ENCODE assay signal across 18 cellular contexts in the genomic region with DNA sequence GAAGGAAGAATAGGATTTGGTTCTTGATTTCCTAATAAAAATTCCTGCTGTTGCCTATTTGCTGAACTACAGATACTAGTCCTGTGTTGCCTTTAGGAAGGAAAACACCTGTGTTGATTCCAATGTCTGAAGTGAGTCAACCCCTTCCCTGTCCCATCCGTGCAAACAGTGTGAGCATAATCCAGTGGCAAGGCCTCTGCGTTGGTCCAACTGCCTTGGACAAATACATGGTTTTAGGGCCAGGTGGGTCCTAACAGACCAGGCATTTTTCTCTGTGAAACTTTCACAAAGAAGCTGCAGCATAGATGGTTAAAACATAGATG. TPM values are rescaled to one million over a fixed set of nuclear protein-coding genes. Genes with fewer than 3 reads are reported as not detected.
DNase-seq lines count a peak whose midpoint lies in the region; ATAC-seq and TF ChIP-seq lines count a peak whose summit lies in the region.
"Had no signal": no experiment of that assay in that cellular context is flagged by ENCODE, and none has a peak within 500 bp of the region (broad histone marks: within the 10 kb centered on the region; RNA-seq: fewer than 3 reads in every experiment).

No MANE protein-coding gene starts in this region.

- H3K9me3 Mint-ChIP-seq in WTC11, result no peaks in the 10 kb centered on the region

- H3K27ac Mint-ChIP-seq in WTC11, result peak overlapping the region; percentile 34

- H3K27me3 Mint-ChIP-seq in WTC11 (ENCODE audit: low read depth), result no peaks in the 10 kb centered on the region

- H3K4me3 ChIP-seq in right atrium auricular region (no peak overlapping the region), left ventricle myocardium inferior (no peak overlapping the region), lower lobe of right lung (peak overlapping the region; percentile 0), psoas muscle (no peak overlapping the region)
- H3K4me3 ChIP-seq: GM23248, PC-9 had no signal

- intact Hi-C loops in left ventricle myocardium inferior (cut with micrococcal nuclease), result no loop called here
- intact Hi-C loops in lower lobe of right lung (cut with DNase I), result no loop called here
- intact Hi-C loops in psoas muscle (cut with DNase I), result no loop called here

- TF ChIP-seq CTCF in right atrium auricular region (IDR thresholded peaks at IDR 0.05) (no peak), left ventricle myocardium inferior (IDR thresholded peaks at IDR 0.05; ENCODE audit: borderline replicate concordance) (no peak), WTC11 (IDR thresholded peaks at IDR 0.05) (no peak), lower lobe of right lung (IDR thresholded peaks at IDR 0.05) (no peak), psoas muscle (IDR thresholded peaks at IDR 0.05) (no peak)

- H3K4me1 ChIP-seq in right atrium auricular region (no peaks in the 10 kb centered on the region), left ventricle myocardium inferior (peaks cover 38% of the 10 kb centered on the region), lower lobe of right lung (no peaks in the 10 kb centered on the region), psoas muscle (no peaks in the 10 kb centered on the region)

- H3K36me3 Mint-ChIP-seq in WTC11, result no peaks in the 10 kb centered on the region

- 44 to 56% (median 49%) methylated on average over 2 of the region's 2 CpGs for WGBS in psoas muscle, 3 donors

- H3K4me1 Mint-ChIP-seq in WTC11, result peaks cover 31% of the 10 kb centered on the region

- H3K9me3 ChIP-seq in right atrium auricular region (no peaks in the 10 kb centered on the region), left ventricle myocardium inferior (replicated peaks) (no peaks in the 10 kb centered on the region), lower lobe of right lung (no peaks in the 10 kb centered on the region), psoas muscle (no peaks in the 10 kb centered on the region)

- ATAC-seq in WTC11 (peak; percentile 28; the same call in 1 of the 2 replicates), lower lobe of right lung (no peak), psoas muscle (no peak), HG02981 (IDR thresholded peaks at IDR 0.05; ENCODE audit: unreplicated experiment) (no peak)
- ATAC-seq: SK-N-SH treated with all-trans-retinoic acid at 6 μM for 48 hours had no signal

- no peak overlapping the region for H3K4me3 Mint-ChIP-seq in WTC11

- H3K27ac ChIP-seq in right atrium auricular region (peak overlapping the region; percentile 29 to 96), left ventricle myocardium inferior (replicated peaks) (no peak overlapping the region), lower lobe of right lung (no peak overlapping the region), psoas muscle (no peak overlapping the region)
- H3K27ac ChIP-seq: GM23248, PC-9 had no signal

- POLR2A ChIA-PET in WTC11 (lab: Charles Lee), result no interaction called here

- H3K36me3 ChIP-seq in right atrium auricular region (no peaks in the 10 kb centered on the region), left ventricle myocardium inferior (no peaks in the 10 kb centered on the region), lower lobe of right lung (no peaks in the 10 kb centered on the region), psoas muscle (ENCODE audit: insufficient read depth in 1 of 2, low read depth in 1 of 2) (no peaks in the 10 kb centered on the region)

- DNase-seq in right atrium auricular region (ENCODE audit: low spot score), result no peak
- DNase-seq in left ventricle myocardium inferior, result no peak
- DNase-seq in WTC11 (ENCODE audit: low spot score), result no peak
- no peak for DNase-seq in lower lobe of right lung
- no peak for DNase-seq in psoas muscle
- no peak for DNase-seq in SW480 (ENCODE audit: low spot score)
- DNase-seq: AML-193; Calu3; DND-41; GDM1; GM23248; NCI-H1105 treated with DMSO at 0.1 percent for 48 hours; NCI-H187; NK-92 treated with Interleukin-12 subunit alpha and Interleukin-12 subunit beta, amount 100 ng/mL, for 24 hours; PC-9 had no signal

- CTCF ChIA-PET in WTC11 (lab: Charles Lee), result interaction anchor here (0.8 to 1.6 kb wide), 3 partner anchors 37 to 588 kb away, joined by 3 to 7 read pairs (median 5); no protein-coding TSS in a partner anchor

- H3K27me3 ChIP-seq in right atrium auricular region (no peaks in the 10 kb centered on the region), left ventricle myocardium inferior (ENCODE audit: low read depth) (no peaks in the 10 kb centered on the region), lower lobe of right lung (ENCODE audit: low read depth) (no peaks in the 10 kb centered on the region), psoas muscle (ENCODE audit: insufficient read depth in 3 of 3, low read length in 2 of 3) (no peaks in the 10 kb centered on the region)

TF ChIP-seq in WTC11, 78 proteins besides CTCF, POLR2A, EP300 and RAD21 (continues in another document):
- TF ChIP-seq, protein P1, sequence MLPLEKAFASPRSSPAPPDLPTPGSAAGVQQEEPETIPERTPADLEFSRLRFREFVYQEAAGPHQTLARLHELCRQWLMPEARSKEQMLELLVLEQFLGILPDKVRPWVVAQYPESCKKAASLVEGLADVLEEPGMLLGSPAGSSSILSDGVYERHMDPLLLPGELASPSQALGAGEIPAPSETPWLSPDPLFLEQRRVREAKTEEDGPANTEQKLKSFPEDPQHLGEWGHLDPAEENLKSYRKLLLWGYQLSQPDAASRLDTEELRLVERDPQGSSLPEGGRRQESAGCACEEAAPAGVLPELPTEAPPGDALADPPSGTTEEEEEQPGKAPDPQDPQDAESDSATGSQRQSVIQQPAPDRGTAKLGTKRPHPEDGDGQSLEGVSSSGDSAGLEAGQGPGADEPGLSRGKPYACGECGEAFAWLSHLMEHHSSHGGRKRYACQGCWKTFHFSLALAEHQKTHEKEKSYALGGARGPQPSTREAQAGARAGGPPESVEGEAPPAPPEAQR (CRISPR knock-in tag; IDR thresholded peaks at IDR 0.05), result no peak
- TF ChIP-seq GTF2I (CRISPR knock-in tag; conservative IDR thresholded peaks at IDR 0.05), result no peak
- TF ChIP-seq, protein P2, sequence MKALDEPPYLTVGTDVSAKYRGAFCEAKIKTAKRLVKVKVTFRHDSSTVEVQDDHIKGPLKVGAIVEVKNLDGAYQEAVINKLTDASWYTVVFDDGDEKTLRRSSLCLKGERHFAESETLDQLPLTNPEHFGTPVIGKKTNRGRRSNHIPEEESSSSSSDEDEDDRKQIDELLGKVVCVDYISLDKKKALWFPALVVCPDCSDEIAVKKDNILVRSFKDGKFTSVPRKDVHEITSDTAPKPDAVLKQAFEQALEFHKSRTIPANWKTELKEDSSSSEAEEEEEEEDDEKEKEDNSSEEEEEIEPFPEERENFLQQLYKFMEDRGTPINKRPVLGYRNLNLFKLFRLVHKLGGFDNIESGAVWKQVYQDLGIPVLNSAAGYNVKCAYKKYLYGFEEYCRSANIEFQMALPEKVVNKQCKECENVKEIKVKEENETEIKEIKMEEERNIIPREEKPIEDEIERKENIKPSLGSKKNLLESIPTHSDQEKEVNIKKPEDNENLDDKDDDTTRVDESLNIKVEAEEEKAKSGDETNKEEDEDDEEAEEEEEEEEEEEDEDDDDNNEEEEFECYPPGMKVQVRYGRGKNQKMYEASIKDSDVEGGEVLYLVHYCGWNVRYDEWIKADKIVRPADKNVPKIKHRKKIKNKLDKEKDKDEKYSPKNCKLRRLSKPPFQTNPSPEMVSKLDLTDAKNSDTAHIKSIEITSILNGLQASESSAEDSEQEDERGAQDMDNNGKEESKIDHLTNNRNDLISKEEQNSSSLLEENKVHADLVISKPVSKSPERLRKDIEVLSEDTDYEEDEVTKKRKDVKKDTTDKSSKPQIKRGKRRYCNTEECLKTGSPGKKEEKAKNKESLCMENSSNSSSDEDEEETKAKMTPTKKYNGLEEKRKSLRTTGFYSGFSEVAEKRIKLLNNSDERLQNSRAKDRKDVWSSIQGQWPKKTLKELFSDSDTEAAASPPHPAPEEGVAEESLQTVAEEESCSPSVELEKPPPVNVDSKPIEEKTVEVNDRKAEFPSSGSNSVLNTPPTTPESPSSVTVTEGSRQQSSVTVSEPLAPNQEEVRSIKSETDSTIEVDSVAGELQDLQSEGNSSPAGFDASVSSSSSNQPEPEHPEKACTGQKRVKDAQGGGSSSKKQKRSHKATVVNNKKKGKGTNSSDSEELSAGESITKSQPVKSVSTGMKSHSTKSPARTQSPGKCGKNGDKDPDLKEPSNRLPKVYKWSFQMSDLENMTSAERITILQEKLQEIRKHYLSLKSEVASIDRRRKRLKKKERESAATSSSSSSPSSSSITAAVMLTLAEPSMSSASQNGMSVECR (CRISPR knock-in tag; IDR thresholded peaks at IDR 0.05; ENCODE audit: borderline replicate concordance), result no peak

RNA-seq across cellular contexts. Expression of a gene that starts 1.7 kb away (rescaled TPM):
- 1 to 10 TPM in 1 of 2 donors, under 1 TPM in 1; 0.90 to 4.2 TPM for total RNA-seq in right atrium auricular region
- total RNA-seq in left ventricle myocardium inferior, result 0.33 TPM
- not detected in 3 replicates for total RNA-seq in WTC11 (2021)
- total RNA-seq in lower lobe of right lung, result 2.0 TPM
- under 1 TPM in 1 of 4 donors, not detected in 3; 0.22 TPM for total RNA-seq in psoas muscle
- under 1 TPM in 1 of 3 donors, not detected in 2; 0.10 TPM for polyA plus RNA-seq in psoas muscle
- total RNA-seq: A673, Calu3, GM23248, PC-9 had no signal
- polyA plus RNA-seq: GM23248 had no signal

RNA-seq across cellular contexts. Expression of a gene that starts 59.3 kb away (rescaled TPM):
- under 1 TPM; 0.30 to 0.67 TPM for total RNA-seq in right atrium auricular region
- total RNA-seq in left ventricle myocardium inferior, result not detected
- not detected in 3 replicates for total RNA-seq in WTC11 (2021)
- 0.18 TPM for total RNA-seq in lower lobe of right lung
- total RNA-seq in psoas muscle, result not detected
- polyA plus RNA-seq in psoas muscle, result under 1 TPM; 0.03 to 0.04 (median 0.04) TPM
- total RNA-seq: A673, GM23248 had no signal
- polyA plus RNA-seq: GM23248 had no signal

Comparison
In these comparisons a context has a peak if more than half of its experiments do, and no peak if none do; other contexts are left out.
1. H3K27ac ChIP-seq: peak in right atrium auricular region (2 of 2); none in left ventricle myocardium inferior (single experiment), lower lobe of right lung (single experiment) and psoas muscle (single experiment).